Comparison of ENCODE assay signal across 1 cellular context in the genomic region with DNA sequence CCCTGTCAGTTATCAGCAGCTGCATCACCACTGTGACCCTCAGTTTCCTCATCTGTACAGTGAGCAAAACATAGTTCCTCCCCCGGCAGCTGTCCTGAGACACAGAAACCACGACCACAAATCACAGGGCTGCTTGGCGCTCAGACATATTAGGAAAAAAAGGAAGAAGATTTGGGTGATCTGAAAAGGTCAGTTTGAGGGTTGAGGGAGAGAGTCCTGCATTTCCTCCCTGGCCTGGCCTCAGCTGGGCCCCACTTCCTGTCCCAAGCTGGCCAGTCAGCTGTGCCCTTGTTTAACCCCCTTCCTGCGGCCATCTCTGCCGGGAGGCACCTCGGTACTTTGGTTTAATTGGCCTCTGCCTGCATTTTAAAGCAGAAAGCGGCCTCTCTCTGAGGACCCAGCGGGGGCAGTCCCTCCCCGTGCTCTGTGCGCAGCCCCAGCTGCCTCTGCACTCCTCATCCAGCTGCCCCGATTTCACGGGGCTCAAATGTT.
TF ChIP-seq lines count a peak whose summit lies in the region.

No MANE protein-coding gene starts in this region.

TF ChIP-seq in SK-N-SH treated with all-trans-retinoic acid at 6 μM for 48 hours, 23 proteins besides CTCF, POLR2A, EP300 and RAD21 (continued from another document):
- no peak for TF ChIP-seq BACH2 (CRISPR knock-in tag; IDR thresholded peaks at IDR 0.05; ENCODE audit: borderline replicate concordance)
- TF ChIP-seq PPARA (CRISPR knock-in tag; IDR thresholded peaks at IDR 0.05; ENCODE audit: borderline replicate concordance), result no peak
- TF ChIP-seq ISL1 (CRISPR knock-in tag; IDR thresholded peaks at IDR 0.05), result no peak
- TF ChIP-seq TOX (CRISPR knock-in tag; IDR thresholded peaks at IDR 0.05; ENCODE audit: borderline replicate concordance), result no peak
- TF ChIP-seq ARNTL (CRISPR knock-in tag; IDR thresholded peaks at IDR 0.05; ENCODE audit: borderline replicate concordance, low read depth), result no peak
- TF ChIP-seq RARB (CRISPR knock-in tag; IDR thresholded peaks at IDR 0.05), result no peak
TF ChIP-seq in SK-N-SH treated with all-trans-retinoic acid at 6 μM for 48 hours: peak in this region for 0.
